ENCODE assay signal across 27 cellular contexts in genomic region chr6:15348528-15348927, GRCh38.
"Had no signal": no experiment of that assay in that cellular context is flagged by ENCODE, and none has a peak within 500 bp of the region (broad histone marks: within the 10 kb centered on the region; RNA-seq: fewer than 3 reads in every experiment).

No MANE protein-coding gene starts in this region.

- H3K27ac ChIP-seq: ascending aorta, cardiac muscle cell, SJCRH30, SK-N-MC, WERI-Rb-1 had no signal

- H3K27ac Mint-ChIP-seq: activated CD4-positive, alpha-beta T cell treated with anti-CD3 and anti-CD28 coated beads, Interleukin-2, amount 10 ng/mL, durations not matched to agents 24 days and 14 days; activated CD8-positive, alpha-beta T cell treated with anti-CD3 and anti-CD28 coated beads for 36 hours; activated T-helper 17 cell treated with anti-CD3 and anti-CD28 coated beads, Interleukin-2, amount 50 U/mL, for 72 hours had no signal

- H3K27me3 Mint-ChIP-seq: activated CD4-positive, alpha-beta T cell treated with anti-CD3 and anti-CD28 coated beads, Interleukin-2, amount 10 ng/mL, durations not matched to agents 24 days and 14 days; activated CD8-positive, alpha-beta T cell treated with anti-CD3 and anti-CD28 coated beads for 36 hours; activated T-helper 17 cell treated with anti-CD3 and anti-CD28 coated beads, Interleukin-2, amount 50 U/mL, for 72 hours; central memory CD8-positive, alpha-beta T cell had no signal

- H3K9me3 Mint-ChIP-seq: activated CD4-positive, alpha-beta T cell treated with anti-CD3 and anti-CD28 coated beads, Interleukin-2, amount 10 ng/mL, durations not matched to agents 24 days and 14 days; activated CD8-positive, alpha-beta T cell treated with anti-CD3 and anti-CD28 coated beads for 36 hours; activated naive CD4-positive, alpha-beta T cell treated with anti-CD3 and anti-CD28 coated beads, Interleukin-2, amount 50 U/mL, for 72 hours; activated T-helper 17 cell treated with anti-CD3 and anti-CD28 coated beads, Interleukin-2, amount 50 U/mL, for 72 hours; central memory CD8-positive, alpha-beta T cell had no signal

- H3K4me3 Mint-ChIP-seq: activated CD4-positive, alpha-beta T cell treated with anti-CD3 and anti-CD28 coated beads, Interleukin-2, amount 10 ng/mL, durations not matched to agents 24 days and 14 days; activated CD8-positive, alpha-beta T cell treated with anti-CD3 and anti-CD28 coated beads for 36 hours; activated T-helper 17 cell treated with anti-CD3 and anti-CD28 coated beads, Interleukin-2, amount 50 U/mL, for 72 hours; central memory CD8-positive, alpha-beta T cell had no signal

- DNase-seq: activated CD4-positive, alpha-beta T cell treated with anti-CD3 and anti-CD28 coated beads, Interleukin-2, amount 10 ng/mL, durations not matched to agents 24 days and 14 days; activated CD4-positive, alpha-beta T cell treated with anti-CD3 and anti-CD28 coated beads, Interleukin-2, amount 50 U/mL, for 4 hours; activated CD8-positive, alpha-beta T cell treated with anti-CD3 and anti-CD28 coated beads for 36 hours; activated effector memory CD4-positive, alpha-beta T cell treated with anti-CD3 and anti-CD28 coated beads, Interleukin-2, amount 50 U/mL, for 16 hours; activated naive CD4-positive, alpha-beta T cell treated with Interleukin-2 at 50 U/mL for 16 hours; activated T-cell treated with anti-CD3 and anti-CD28 coated beads, Interleukin-2, amount 50 U/mL, for 48 hours; amygdala; NCI-H1092 treated with DMSO at 0.1 percent for 48 hours; NCI-H1417; NCI-H187 treated with DMSO at 0.1 percent for 48 hours; NCI-H2081 treated with DMSO at 0.1 percent for 48 hours; NCI-H226; NCI-H446 treated with DMSO at 0.1 percent for 48 hours; NCI-H524; NCI-H69; SHP77; SJCRH30; T1000; WERI-Rb-1 had no signal

- ATAC-seq: activated CD8-positive, alpha-beta T cell treated with anti-CD3 and anti-CD28 coated beads for 36 hours; activated naive CD4-positive, alpha-beta T cell treated with anti-CD3 and anti-CD28 coated beads, Interleukin-2, amount 50 U/mL, for 72 hours; activated T-helper 17 cell treated with anti-CD3 and anti-CD28 coated beads, Interleukin-2, amount 50 U/mL, for 72 hours; K562; Panc1 had no signal

- H3K27me3 ChIP-seq: ascending aorta, cardiac muscle cell, SJCRH30 had no signal

- H3K36me3 ChIP-seq: ascending aorta, cardiac muscle cell, SJCRH30, WERI-Rb-1 had no signal

- H3K9me3 ChIP-seq: ascending aorta, SJCRH30 had no signal

- H3K4me3 ChIP-seq: ascending aorta, cardiac muscle cell, K562, SJCRH30, SK-N-MC had no signal
